ENCODE assay signal across 18 cellular contexts in genomic region chr4:74499986-74500781, GRCh38. TPM values are rescaled to one million over a fixed set of nuclear protein-coding genes. Genes with fewer than 3 reads are reported as not detected.
DNase-seq lines count a peak whose midpoint lies in the region; ATAC-seq and TF ChIP-seq lines count a peak whose summit lies in the region.
"Had no signal": no experiment of that assay in that cellular context is flagged by ENCODE, and none has a peak within 500 bp of the region (broad histone marks: within the 10 kb centered on the region; RNA-seq: fewer than 3 reads in every experiment).

No MANE protein-coding gene starts in this region.

- intact Hi-C loops in stomach (cut with DNase I; ENCODE audit: low total_unique reads), result no loop called here

- 87 to 93% (median 93%) methylated on average over 4 of the region's 4 CpGs for WGBS in stomach, 5 donors

- TF ChIP-seq POLR2A in stomach (IDR thresholded peaks at IDR 0.05), result no peak

- no peak for TF ChIP-seq CTCF in stomach (IDR thresholded peaks at IDR 0.05)

- no peaks in the 10 kb centered on the region for H3K27me3 ChIP-seq in stomach
- H3K27me3 ChIP-seq: uterus had no signal

- DNase-seq in EH (ENCODE audit: low read depth) (peak; percentile 32), M059J (ENCODE audit: low read depth) (peak; percentile 72), iris pigment epithelial cell (ENCODE audit: low read depth) (peak; percentile 29), dermis blood vessel endothelial cell (no peak), stomach (no peak), NCI-H1694 treated with DMSO at 0.1 percent for 48 hours (lab: John Stamatoyannopoulos, UW) (no peak)
- DNase-seq: activated CD8-positive, alpha-beta memory T cell treated with anti-CD3 and anti-CD28 coated beads, Interleukin-2, amount 50 U/mL, for 48 hours; amniotic stem cell; effector memory CD4-positive, alpha-beta T cell; hypothalamus; midbrain; NCI-H2171 treated with DMSO at 0.1 percent for 48 hours; uterus had no signal

- no peak overlapping the region for H3K27ac ChIP-seq in stomach
- H3K27ac ChIP-seq: KMS-11, uterus had no signal

- peak; percentile 77 for ATAC-seq in GM21825 (IDR thresholded peaks at IDR 0.05; ENCODE audit: unreplicated experiment)
- no peak for ATAC-seq in GM21576 (IDR thresholded peaks at IDR 0.05; ENCODE audit: unreplicated experiment)

- H3K4me1 ChIP-seq in stomach, result no peaks in the 10 kb centered on the region
- H3K4me1 ChIP-seq: uterus had no signal

- H3K9me3 ChIP-seq in stomach, result no peaks in the 10 kb centered on the region
- H3K9me3 ChIP-seq: uterus had no signal

- no peak for TF ChIP-seq EP300 in stomach (IDR thresholded peaks at IDR 0.05)

- no peak overlapping the region for H3K4me3 ChIP-seq in stomach
- H3K4me3 ChIP-seq: uterus had no signal

- H3K36me3 ChIP-seq in stomach, result no peaks in the 10 kb centered on the region
- H3K36me3 ChIP-seq: uterus had no signal

RNA-seq across cellular contexts. Expression of gene AREG, which starts 55.2 kb away (rescaled TPM):
- not detected in 2 replicates for total RNA-seq in M059J (2014; rRNA removed; shearing (Covaris generic))
- total RNA-seq in dermis blood vessel endothelial cell (0.19 and 0.34 TPM in 2 replicates), stomach (10 to 100 TPM in 4 of 5 donors, not detected in 1; 12.7 to 22.3 (median 15.5) TPM)
- 10 to 100 TPM in 1 of 3 donors, 1 to 10 TPM in 2; 4.3 to 23.0 (median 4.7) TPM for polyA plus RNA-seq in stomach
- total RNA-seq: OCI-LY7, skeletal muscle tissue had no signal

Comparison
In these comparisons a context has a peak if more than half of its experiments do, and no peak if none do; other contexts are left out.
1. DNase-seq: peak in EH (single experiment), M059J (single experiment) and iris pigment epithelial cell (single experiment); none in dermis blood vessel endothelial cell (single experiment), stomach (single experiment) and NCI-H1694 treated with DMSO at 0.1 percent for 48 hours (single experiment).